13 cellular contexts compared by ENCODE assay signal in genomic region chr2:101984656-101985055, GRCh38. TPM values are rescaled to one million over a fixed set of nuclear protein-coding genes. Genes with fewer than 3 reads are reported as not detected.
"Had no signal": no experiment of that assay in that cellular context is flagged by ENCODE, and none has a peak within 500 bp of the region (broad histone marks: within the 10 kb centered on the region; RNA-seq: fewer than 3 reads in every experiment).

No MANE protein-coding gene starts in this region.

- H3K36me3 ChIP-seq: esophagus squamous epithelium, right lobe of liver had no signal

- H3K4me1 ChIP-seq: psoas muscle had no signal

- H3K4me3 ChIP-seq: esophagus squamous epithelium, mucosa of descending colon, psoas muscle, right lobe of liver, testis had no signal

- DNase-seq: esophagus squamous epithelium; mucosa of descending colon; natural killer cell; occipital lobe; psoas muscle; retina; right lobe of liver; stimulated activated CD4-positive, alpha-beta T cell treated with anti-CD3 and anti-CD28 coated beads, Interleukin-4, amount 100 ng/mL, for 1 hour; stimulated activated CD8-positive, alpha-beta memory T cell treated with anti-CD3 and anti-CD28 coated beads, Interleukin-4, amount 100 ng/mL, for 48 hours; stimulated activated naive CD8-positive, alpha-beta T cell treated with anti-CD3 and anti-CD28 coated beads, Interleukin-15, Interleukin-2, amounts not matched to agents 100 U/mL and 50 U/mL, for 24 hours; testis had no signal

- H3K9me3 ChIP-seq: esophagus squamous epithelium, mucosa of descending colon, psoas muscle, right lobe of liver, testis had no signal

- ATAC-seq: natural killer cell; stimulated activated effector memory CD8-positive, alpha-beta T cell treated with anti-CD3 and anti-CD28 coated beads, Interleukin-12 subunit alpha, Interleukin-12 subunit beta, amount 100 ng/mL, for 72 hours; stimulated activated naive CD8-positive, alpha-beta T cell treated with anti-CD3 and anti-CD28 coated beads, Interleukin-15, Interleukin-2, amounts not matched to agents 100 U/mL and 50 U/mL, for 24 hours had no signal

- H3K27me3 ChIP-seq: right lobe of liver, testis had no signal

- H3K27ac ChIP-seq: psoas muscle, right lobe of liver, testis had no signal

RNA-seq across cellular contexts. Expression of gene IL1R2, which starts 7.1 kb away (rescaled TPM):
- total RNA-seq: myocyte, occipital lobe had no signal
